In the genomic region with DNA sequence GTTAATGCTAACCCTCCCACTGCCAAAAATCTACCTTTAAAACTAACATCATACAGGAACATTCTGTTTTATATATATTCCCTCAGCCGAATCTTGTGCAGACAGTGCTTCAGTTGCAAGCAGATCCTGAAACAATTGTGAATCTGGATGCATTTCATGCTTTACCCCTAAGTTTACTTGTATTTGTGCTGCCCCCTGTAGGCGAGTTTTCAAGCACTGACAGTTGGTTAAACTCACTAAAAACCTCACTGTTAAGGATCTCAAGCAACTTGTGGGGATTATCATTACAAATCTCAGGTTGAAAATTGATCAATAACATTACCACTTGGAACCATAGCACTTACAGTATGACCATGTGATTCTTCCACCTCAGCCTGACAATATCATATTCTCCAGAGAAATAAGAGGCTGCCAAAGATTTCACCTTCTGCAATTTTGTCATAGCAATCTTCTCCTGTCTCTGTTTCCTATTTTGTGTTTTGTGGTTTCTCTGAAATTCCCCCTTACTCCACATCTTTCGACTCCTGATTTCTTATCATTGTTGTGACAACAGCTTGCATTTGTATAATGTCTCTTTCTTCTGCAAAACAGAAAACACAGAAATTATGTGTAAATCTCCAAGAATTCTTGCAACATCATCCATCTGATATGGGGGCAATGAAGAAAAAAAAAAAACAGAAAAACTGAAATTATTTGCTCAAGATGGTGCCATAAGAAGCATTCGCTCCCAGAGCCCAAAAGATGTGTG, we compare ENCODE assay signal across 8 cellular contexts.
A peak's percentile ranks its signal among the peaks of the same experiment; 100 is the strongest.
DNase-seq lines count a peak whose midpoint lies in the region; ATAC-seq, FAIRE-seq and TF ChIP-seq lines count a peak whose summit lies in the region.

No MANE protein-coding gene starts in this region.

- H3K9me1 ChIP-seq in keratinocyte (ENCODE audit: control insufficient read depth, extremely low read depth, insufficient read depth, low read length) = no peaks in the 10 kb centered on the region

- H3K4me2 ChIP-seq in keratinocyte (ENCODE audit: control insufficient read depth, extremely low read depth, insufficient read depth, low read depth, low read length) = no peak overlapping the region

- TF ChIP-seq CTCF in GM12874 (IDR thresholded peaks at IDR 0.05; ENCODE audit: insufficient read depth, low read depth, low read length) (peak; percentile 60), body of pancreas (IDR thresholded peaks at IDR 0.05) (peak in 6 of 7 experiments; percentile 42 to 61 (median 52)), keratinocyte (optimal IDR thresholded peaks at IDR 0.05 in 1 of 3, IDR thresholded peaks at IDR 0.05 in 1 of 3, conservative IDR thresholded peaks at IDR 0.05 in 1 of 3; ENCODE audit: extremely low read depth in 1 of 3, insufficient read depth in 2 of 3, low read length in 3 of 3) (peak; percentile 52 to 66 (median 65)), uterus (IDR thresholded peaks at IDR 0.05) (peak; percentile 33 to 48 (median 44))

- no peak overlapping the region for H3K9ac ChIP-seq in keratinocyte (ENCODE audit: control insufficient read depth, extremely low read depth, insufficient read depth, low read length)

- H3K9me3 ChIP-seq in body of pancreas = no peaks in the 10 kb centered on the region
- no peaks in the 10 kb centered on the region for H3K9me3 ChIP-seq in keratinocyte (ENCODE audit: control insufficient read depth, low read depth, low read length)
- no peaks in the 10 kb centered on the region for H3K9me3 ChIP-seq in uterus

- dilution Hi-C loops in keratinocyte (cut with MboI; ENCODE audit: extremely low pct_ligation_motif_present, low sequenced_read_pairs) = no loop called here

- H2AFZ ChIP-seq in keratinocyte (ENCODE audit: control insufficient read depth, low read length) = no peak overlapping the region

- ATAC-seq in body of pancreas (peak; percentile 30), GM19023 (IDR thresholded peaks at IDR 0.05; ENCODE audit: unreplicated experiment) (no peak), GM21529 (IDR thresholded peaks at IDR 0.05; ENCODE audit: unreplicated experiment) (no peak)

- H3K4me1 ChIP-seq in body of pancreas (no peaks in the 10 kb centered on the region), keratinocyte (ENCODE audit: control insufficient read depth, extremely low read depth, insufficient read depth, low read length) (no peaks in the 10 kb centered on the region), uterus (no peaks in the 10 kb centered on the region)

- H3K4me3 ChIP-seq in body of pancreas = no peak overlapping the region
- no peak overlapping the region for H3K4me3 ChIP-seq in keratinocyte (ENCODE audit: control insufficient read depth in 2 of 3, extremely low read depth in 1 of 3, insufficient read depth in 2 of 3, low read depth in 1 of 3, low read length in 3 of 3)
- no peak overlapping the region for H3K4me3 ChIP-seq in uterus

- TF ChIP-seq POLR2A in body of pancreas (IDR thresholded peaks at IDR 0.05) (no peak), uterus (IDR thresholded peaks at IDR 0.05) (no peak)

- H3K27ac ChIP-seq in body of pancreas (no peak overlapping the region), keratinocyte (ENCODE audit: control insufficient read depth, insufficient read depth, low read length) (no peak overlapping the region), uterus (no peak overlapping the region)

- DNase-seq in AG08395 (ENCODE audit: low spot score) (peak; percentile 39), NCI-H2107 (lab: John Stamatoyannopoulos, UW) (peak; percentile 5), body of pancreas (peak; percentile 68 to 81 (median 70)), keratinocyte (ENCODE audit: low read depth, low spot score) (peak; percentile 9), uterus (peak; percentile 24 to 64)

- H3K36me3 ChIP-seq in body of pancreas (replicated peaks in 1 of 2; ENCODE audit: insufficient read depth in 1 of 2, low read depth in 2 of 2) (no peaks in the 10 kb centered on the region), keratinocyte (ENCODE audit: control insufficient read depth in 2 of 2, extremely low read depth in 1 of 2, insufficient read depth in 2 of 2, low read length in 2 of 2) (no peaks in the 10 kb centered on the region), uterus (no peaks in the 10 kb centered on the region)

- WGBS in body of pancreas, 2 donors = 24 to 29% methylated on average over 4 of the region's 4 CpGs

- H3K79me2 ChIP-seq in keratinocyte (ENCODE audit: control insufficient read depth, insufficient read depth, low read length) = no peaks in the 10 kb centered on the region

- H3K27me3 ChIP-seq in body of pancreas (no peaks in the 10 kb centered on the region), keratinocyte (ENCODE audit: control insufficient read depth, extremely low read depth, insufficient read depth, low read length) (no peaks in the 10 kb centered on the region), uterus (no peaks in the 10 kb centered on the region)

- peak; percentile 13 for FAIRE-seq in keratinocyte (lab: Jason Lieb, UNC)

- H4K20me1 ChIP-seq in keratinocyte (ENCODE audit: control insufficient read depth, extremely low read depth, insufficient read depth, low read length) = no peaks in the 10 kb centered on the region

- intact Hi-C loops in body of pancreas (cut with DNase I) = no loop called here
- intact Hi-C loops in uterus (cut with DNase I; ENCODE audit: low total_unique reads) = no loop called here

Comparison
In these comparisons a context has a peak if more than half of its experiments do, and no peak if none do; other contexts are left out.
1. DNase-seq: peak in every context shown above with its lines; median percentile 70 in body of pancreas; 44 in uterus; 39 in AG08395; 9 in keratinocyte; 5 in NCI-H2107.